In genomic region chr2:190860985-190861721, GRCh38 we compare ENCODE assay signal across 12 cellular contexts. TPM values are rescaled to one million over a fixed set of nuclear protein-coding genes. Genes with fewer than 3 reads are reported as not detected.
DNase-seq lines count a peak whose midpoint lies in the region; ATAC-seq, FAIRE-seq and TF ChIP-seq lines count a peak whose summit lies in the region.
"Had no signal": no experiment of that assay in that cellular context is flagged by ENCODE, and none has a peak within 500 bp of the region (broad histone marks: within the 10 kb centered on the region; RNA-seq: fewer than 3 reads in every experiment).

No MANE protein-coding gene starts in this region.

- peak overlapping the region; percentile 86 for H4K8ac ChIP-seq in trophoblast cell (ENCODE audit: low read depth, low read length)

- peak overlapping the region; percentile 85 for H2BK120ac ChIP-seq in trophoblast cell (ENCODE audit: insufficient read depth, low read length, poor library complexity)

- no peak overlapping the region for H3K4me3 ChIP-seq in trophoblast cell (ENCODE audit: low read depth, low read length)

- no peak for TF ChIP-seq POLR2A in GM12892 (IDR thresholded peaks at IDR 0.05; ENCODE audit: low read depth, low read length)

- no peaks in the 10 kb centered on the region for H3K9me3 ChIP-seq in trophoblast cell (ENCODE audit: insufficient read depth, low read depth, low read length)

- H3K4me1 Mint-ChIP-seq in natural killer cell treated with Interleukin-12 subunit alpha and Interleukin-12 subunit beta and Interleukin-15 and Interleukin-18, amount 100 ng/mL, for 72 hours (ENCODE audit: low read depth in 2 of 2) = peaks cover 7 to 18% of the 10 kb centered on the region in 2 donors
- H3K4me1 Mint-ChIP-seq: naive B cell had no signal

- DNase-seq in EH (ENCODE audit: low read depth) (peak; percentile 95), NCI-H526 treated with DMSO at 0.1 percent for 48 hours (lab: John Stamatoyannopoulos, UW) (peak; percentile 60), fibroblast of gingiva (ENCODE audit: low read depth) (peak; percentile 75), trophoblast cell (peak; percentile 44 to 69), NK-92 (lab: John Stamatoyannopoulos, UW; ENCODE audit: unreplicated experiment) (no peak), GM12892 (ENCODE audit: insufficient read length) (no peak)
- DNase-seq in natural killer cell treated with Interleukin-12 subunit alpha and Interleukin-12 subunit beta and Interleukin-15 and Interleukin-18, amount 100 ng/mL, for 72 hours (ENCODE audit: low spot score) = no peak
- no peak for DNase-seq in stimulated activated CD4-positive, alpha-beta T cell treated with anti-CD3 and anti-CD28 coated beads, Interleukin-2, amount 100 ng/mL, for 24 hours
- DNase-seq: naive B cell, NCI-H2171, SHP77 had no signal

- no peak overlapping the region for H3K27ac Mint-ChIP-seq in natural killer cell treated with Interleukin-12 subunit alpha and Interleukin-12 subunit beta and Interleukin-15 and Interleukin-18, amount 100 ng/mL, for 72 hours
- H3K27ac Mint-ChIP-seq: activated T-helper 2 cell treated with anti-CD3 and anti-CD28 coated beads, Interferon-gamma antibody, Interleukin-2, Interleukin-4, amounts not matched to agents 10 μg/mL and 5 μg/mL and 100 μg/mL, durations not matched to agents 14 hours and 24 hours and 36 hours had no signal

- H2BK12ac ChIP-seq in trophoblast cell (ENCODE audit: low read length) = peak overlapping the region; percentile 99

- H2AK5ac ChIP-seq in trophoblast cell (ENCODE audit: low read length) = peak overlapping the region; percentile 88

- peak overlapping the region; percentile 72 for H3K4ac ChIP-seq in trophoblast cell (ENCODE audit: low read depth, low read length)

- no peak overlapping the region for H3K23ac ChIP-seq in trophoblast cell (ENCODE audit: low read length)

- H3K4me3 Mint-ChIP-seq in natural killer cell treated with Interleukin-12 subunit alpha and Interleukin-12 subunit beta and Interleukin-15 and Interleukin-18, amount 100 ng/mL, for 72 hours = no peak overlapping the region
- H3K4me3 Mint-ChIP-seq: naive B cell had no signal

- WGBS in trophoblast cell (ENCODE audit: extremely low coverage, insufficient coverage, insufficient read length) = no CpG with 5 or more reads among the region's 5 CpGs

- H3K36me3 Mint-ChIP-seq in natural killer cell treated with Interleukin-12 subunit alpha and Interleukin-12 subunit beta and Interleukin-15 and Interleukin-18, amount 100 ng/mL, for 72 hours = peaks cover 23% of the 10 kb centered on the region

- no peak for ATAC-seq in natural killer cell treated with Interleukin-12 subunit alpha and Interleukin-12 subunit beta and Interleukin-15 and Interleukin-18, amount 100 ng/mL, for 72 hours

- peaks cover 18% of the 10 kb centered on the region for H3K79me1 ChIP-seq in trophoblast cell (ENCODE audit: low read length)

- peak overlapping the region; percentile 79 for H2BK5ac ChIP-seq in trophoblast cell (ENCODE audit: low read depth, low read length, poor library complexity)

- no peaks in the 10 kb centered on the region for H3K27me3 ChIP-seq in trophoblast cell (ENCODE audit: insufficient read depth, low read length)

- H3K27ac ChIP-seq in trophoblast cell (ENCODE audit: low read depth, low read length) = peak overlapping the region; percentile 93

- no peak overlapping the region for H3K4me2 ChIP-seq in trophoblast cell (ENCODE audit: low read length)

- H3K36me3 ChIP-seq in trophoblast cell (ENCODE audit: control insufficient read depth in 1 of 2, insufficient read depth in 2 of 2, low read length in 2 of 2) = no peaks in the 10 kb centered on the region

- no peak overlapping the region for H2AFZ ChIP-seq in trophoblast cell (ENCODE audit: insufficient read depth, low read length, poor library complexity)

- H3K27me3 Mint-ChIP-seq in natural killer cell treated with Interleukin-12 subunit alpha and Interleukin-12 subunit beta and Interleukin-15 and Interleukin-18, amount 100 ng/mL, for 72 hours = peaks cover 0 to 3% of the 10 kb centered on the region in 2 donors
- H3K27me3 Mint-ChIP-seq: naive B cell had no signal

- FAIRE-seq in GM12892 (lab: Jason Lieb, UNC) = no peak

- no peak overlapping the region for H3K14ac ChIP-seq in trophoblast cell (ENCODE audit: low read length)

- H4K91ac ChIP-seq in trophoblast cell (ENCODE audit: low read depth, low read length) = peak overlapping the region; percentile 94

- H3K18ac ChIP-seq in trophoblast cell (ENCODE audit: low read length) = no peak overlapping the region

- H3K4me1 ChIP-seq in trophoblast cell (ENCODE audit: control insufficient read depth in 1 of 2, insufficient read depth in 2 of 2, low read length in 2 of 2) = peaks cover 8 to 17% of the 10 kb centered on the region in 2 experiments

- peaks cover 1% of the 10 kb centered on the region for H3K79me2 ChIP-seq in trophoblast cell (ENCODE audit: control insufficient read depth, insufficient read depth, low read length, poor library complexity)

- H4K12ac ChIP-seq in trophoblast cell (ENCODE audit: low read depth, low read length) = no peak overlapping the region

- no peak overlapping the region for H3K9ac ChIP-seq in trophoblast cell (ENCODE audit: low read length)

- H3K9me3 Mint-ChIP-seq in natural killer cell treated with Interleukin-12 subunit alpha and Interleukin-12 subunit beta and Interleukin-15 and Interleukin-18, amount 100 ng/mL, for 72 hours = no peaks in the 10 kb centered on the region
- H3K9me3 Mint-ChIP-seq: naive B cell had no signal

RNA-seq across cellular contexts. Expression of gene GLS, which starts 19.5 kb away (rescaled TPM):
- 54.9 and 60.3 TPM in 2 replicates for polyA plus RNA-seq in trophoblast cell (2013)
- 100 to 1,000 TPM; 221 to 318 TPM for total RNA-seq in natural killer cell treated with Interleukin-12 subunit alpha and Interleukin-12 subunit beta and Interleukin-15 and Interleukin-18, amount 100 ng/mL, for 72 hours
- polyA plus RNA-seq in GM12892 (2012; ENCODE audit: missing spikeins) = 103 TPM

Comparison
In these comparisons a context has a peak if more than half of its experiments do, and no peak if none do; other contexts are left out.
1. DNase-seq: peak in EH (single experiment), NCI-H526 treated with DMSO at 0.1 percent for 48 hours (single experiment), fibroblast of gingiva (single experiment) and trophoblast cell (2 of 2); none in NK-92 (single experiment), natural killer cell treated with Interleukin-12 subunit alpha and Interleukin-12 subunit beta and Interleukin-15 and Interleukin-18, amount 100 ng/mL, for 72 hours (single experiment), stimulated activated CD4-positive, alpha-beta T cell treated with anti-CD3 and anti-CD28 coated beads, Interleukin-2, amount 100 ng/mL, for 24 hours (0 of 2) and GM12892 (single experiment).